ENCODE assay signal across 16 cellular contexts in genomic region chr1:3469104-3469848, GRCh38. TPM values are rescaled to one million over a fixed set of nuclear protein-coding genes. Genes with fewer than 3 reads are reported as not detected.
DNase-seq lines count a peak whose midpoint lies in the region; ATAC-seq and TF ChIP-seq lines count a peak whose summit lies in the region.
"Had no signal": no experiment of that assay in that cellular context is flagged by ENCODE, and none has a peak within 500 bp of the region (broad histone marks: within the 10 kb centered on the region; RNA-seq: fewer than 3 reads in every experiment).

No MANE protein-coding gene starts in this region.

- H4K91ac ChIP-seq in trophoblast cell (ENCODE audit: low read depth, low read length) = no peak overlapping the region

- H3K27me3 Mint-ChIP-seq in stimulated activated naive CD8-positive, alpha-beta T cell treated with anti-CD3 and anti-CD28 coated beads, Interleukin-15, amount 100 ng/mL, for 72 hours = peaks cover 8% of the 10 kb centered on the region

- DNase-seq in BE2C = peak; percentile 1
- DNase-seq in SJSA1 (ENCODE audit: low read depth in 1 of 2, low spot score in 2 of 2) = no peak
- peak; percentile 8 to 42 (median 42) for DNase-seq in right cardiac atrium
- DNase-seq in trophoblast cell = peak; percentile 58 to 70
- no peak for DNase-seq in putamen (ENCODE audit: low spot score)
- no peak for DNase-seq in stimulated activated naive CD8-positive, alpha-beta T cell treated with anti-CD3 and anti-CD28 coated beads, Interleukin-15, amount 100 ng/mL, for 72 hours
- DNase-seq in GM19240 (ENCODE audit: insufficient read length, low spot score) = no peak
- no peak for DNase-seq in WERI-Rb-1
- DNase-seq: MV-4-11, NCI-H1417 treated with DMSO at 0.1 percent for 48 hours, NCI-H2029 treated with DMSO at 0.1 percent for 48 hours, NCI-H510A treated with DMSO at 0.1 percent for 48 hours, Peyer's patch, SIG-M5 had no signal

- H4K8ac ChIP-seq in trophoblast cell (ENCODE audit: low read depth, low read length) = no peak overlapping the region

- WGBS in right cardiac atrium = 92% methylated on average over 31 of the region's 31 CpGs
- WGBS in trophoblast cell (ENCODE audit: extremely low coverage, insufficient coverage, insufficient read length) = no CpG with 5 or more reads among the region's 31 CpGs

- H3K4me3 ChIP-seq in BE2C (ENCODE audit: low read depth, low read length) (no peak overlapping the region), SJSA1 (peak overlapping the region; percentile 41), right cardiac atrium (ENCODE audit: low read length) (no peak overlapping the region), trophoblast cell (ENCODE audit: low read depth, low read length) (no peak overlapping the region), WERI-Rb-1 (ENCODE audit: low read depth, low read length) (no peak overlapping the region)
- H3K4me3 ChIP-seq: Peyer's patch had no signal

- peaks cover 9% of the 10 kb centered on the region for H3K4me1 Mint-ChIP-seq in stimulated activated naive CD8-positive, alpha-beta T cell treated with anti-CD3 and anti-CD28 coated beads, Interleukin-15, amount 100 ng/mL, for 72 hours

- intact Hi-C loops in right cardiac atrium (cut with DNase I) = no loop called here

- H3K14ac ChIP-seq in trophoblast cell (ENCODE audit: low read length) = no peak overlapping the region

- H3K9me3 ChIP-seq in BE2C (no peaks in the 10 kb centered on the region), SJSA1 (replicated peaks) (no peaks in the 10 kb centered on the region), right cardiac atrium (ENCODE audit: control insufficient read depth, low read length) (no peaks in the 10 kb centered on the region), trophoblast cell (ENCODE audit: insufficient read depth, low read depth, low read length) (peaks cover 10% of the 10 kb centered on the region), WERI-Rb-1 (ENCODE audit: severe bottlenecking) (no peaks in the 10 kb centered on the region)
- H3K9me3 ChIP-seq: Peyer's patch had no signal

- no peak overlapping the region for H3K18ac ChIP-seq in trophoblast cell (ENCODE audit: low read length)

- TF ChIP-seq CTCF in BE2C (IDR thresholded peaks at IDR 0.05; ENCODE audit: low read depth, low read length) (no peak), WERI-Rb-1 (IDR thresholded peaks at IDR 0.05; ENCODE audit: low read depth, low read length) (no peak)

- H2AK5ac ChIP-seq in trophoblast cell (ENCODE audit: low read length) = peak overlapping the region; percentile 63

- no peak overlapping the region for H2AFZ ChIP-seq in trophoblast cell (ENCODE audit: insufficient read depth, low read length, poor library complexity)

- no peak overlapping the region for H2BK12ac ChIP-seq in trophoblast cell (ENCODE audit: low read length)

- H3K36me3 ChIP-seq in BE2C (no peaks in the 10 kb centered on the region), SJSA1 (peaks cover 61% of the 10 kb centered on the region), trophoblast cell (ENCODE audit: control insufficient read depth in 1 of 2, insufficient read depth in 2 of 2, low read length in 2 of 2) (peaks cover 4 to 10% of the 10 kb centered on the region in 2 experiments), WERI-Rb-1 (peaks cover 21% of the 10 kb centered on the region)

- no peak overlapping the region for H3K23ac ChIP-seq in trophoblast cell (ENCODE audit: low read length)

- H3K27ac ChIP-seq in SJSA1 (peak overlapping the region; percentile 62), right cardiac atrium (ENCODE audit: low read length) (no peak overlapping the region), trophoblast cell (ENCODE audit: low read depth, low read length) (no peak overlapping the region), WERI-Rb-1 (no peak overlapping the region; the same call in 1 of the 2 replicates)
- H3K27ac ChIP-seq: Peyer's patch had no signal

- H3K9ac ChIP-seq in trophoblast cell (ENCODE audit: low read length) = no peak overlapping the region

- H3K27me3 ChIP-seq in BE2C = no peaks in the 10 kb centered on the region
- H3K27me3 ChIP-seq in SJSA1 (replicated peaks) = no peaks in the 10 kb centered on the region
- H3K27me3 ChIP-seq in right cardiac atrium (ENCODE audit: control insufficient read depth, insufficient read depth) = no peaks in the 10 kb centered on the region
- no peaks in the 10 kb centered on the region for H3K27me3 ChIP-seq in trophoblast cell (ENCODE audit: insufficient read depth, low read length)
- H3K27me3 ChIP-seq in WERI-Rb-1 (ENCODE audit: insufficient read depth, low read depth, severe bottlenecking) = no peaks in the 10 kb centered on the region
- H3K27me3 ChIP-seq: Peyer's patch had no signal

- peaks cover 6% of the 10 kb centered on the region for H3K79me1 ChIP-seq in trophoblast cell (ENCODE audit: low read length)

- H3K4ac ChIP-seq in trophoblast cell (ENCODE audit: low read depth, low read length) = no peak overlapping the region

- peaks cover 4% of the 10 kb centered on the region for H3K79me2 ChIP-seq in trophoblast cell (ENCODE audit: control insufficient read depth, insufficient read depth, low read length, poor library complexity)

- ATAC-seq in right cardiac atrium = no peak
- ATAC-seq in stimulated activated naive CD8-positive, alpha-beta T cell treated with anti-CD3 and anti-CD28 coated beads, Interleukin-15, amount 100 ng/mL, for 72 hours = no peak
- ATAC-seq: HCT116 had no signal

- H2BK120ac ChIP-seq in trophoblast cell (ENCODE audit: insufficient read depth, low read length, poor library complexity) = no peak overlapping the region

- H3K4me3 Mint-ChIP-seq in stimulated activated naive CD8-positive, alpha-beta T cell treated with anti-CD3 and anti-CD28 coated beads, Interleukin-15, amount 100 ng/mL, for 72 hours = no peak overlapping the region
- H3K4me3 Mint-ChIP-seq: B cell had no signal

- no peak overlapping the region for H3K4me2 ChIP-seq in trophoblast cell (ENCODE audit: low read length)

- H4K12ac ChIP-seq in trophoblast cell (ENCODE audit: low read depth, low read length) = no peak overlapping the region

- no peak overlapping the region for H3K27ac Mint-ChIP-seq in stimulated activated naive CD8-positive, alpha-beta T cell treated with anti-CD3 and anti-CD28 coated beads, Interleukin-15, amount 100 ng/mL, for 72 hours
- H3K27ac Mint-ChIP-seq: B cell had no signal

- no peaks in the 10 kb centered on the region for H3K9me3 Mint-ChIP-seq in stimulated activated naive CD8-positive, alpha-beta T cell treated with anti-CD3 and anti-CD28 coated beads, Interleukin-15, amount 100 ng/mL, for 72 hours

- H3K4me1 ChIP-seq in BE2C (peaks cover 3% of the 10 kb centered on the region; the same call in 1 of the 2 replicates), SJSA1 (replicated peaks) (peaks cover 81% of the 10 kb centered on the region), right cardiac atrium (ENCODE audit: control insufficient read depth, insufficient read depth, low read length) (no peaks in the 10 kb centered on the region), trophoblast cell (ENCODE audit: control insufficient read depth in 1 of 2, insufficient read depth in 2 of 2, low read length in 2 of 2) (peaks cover 9 to 18% of the 10 kb centered on the region in 2 experiments)

- H2BK5ac ChIP-seq in trophoblast cell (ENCODE audit: low read depth, low read length, poor library complexity) = no peak overlapping the region

RNA-seq across cellular contexts. Expression of gene ARHGEF16, which starts 14.8 kb away (rescaled TPM):
- 4.8 TPM for polyA plus RNA-seq in BE2C (2012; ENCODE audit: insufficient read depth, insufficient read length, low read depth)
- 34.9 and 46.6 TPM in 2 replicates for total RNA-seq in SJSA1 (2014; rRNA removed; shearing (Covaris generic))
- total RNA-seq in right cardiac atrium = 1 to 10 TPM in 3 of 4 donors, under 1 TPM in 1; 0.28 to 2.5 (median 1.8) TPM
- 1.4 TPM for polyA plus RNA-seq in right cardiac atrium
- polyA plus RNA-seq in trophoblast cell (2013) = 6.2 and 6.3 TPM in 2 replicates

Comparison
In these comparisons a context has a peak if more than half of its experiments do, and no peak if none do; other contexts are left out.
1. DNase-seq: peak in BE2C (single experiment), right cardiac atrium (3 of 3) and trophoblast cell (2 of 2); none in SJSA1 (0 of 2), putamen (single experiment), stimulated activated naive CD8-positive, alpha-beta T cell treated with anti-CD3 and anti-CD28 coated beads, Interleukin-15, amount 100 ng/mL, for 72 hours (0 of 2), GM19240 (single experiment) and WERI-Rb-1 (single experiment).
2. RNA of gene ARHGEF16, which starts 14.8 kb away (total RNA-seq): 34.9 to 46.6 TPM in SJSA1; 0.28 to 2.5 TPM in right cardiac atrium; every median in the first group is over 10 times any median in the second.